In genomic region chr10:29746080-29746797, GRCh38 we compare ENCODE assay signal across 14 cellular contexts.
A peak's percentile ranks its signal among the peaks of the same experiment; 100 is the strongest.
DNase-seq lines count a peak whose midpoint lies in the region; ATAC-seq and TF ChIP-seq lines count a peak whose summit lies in the region.
"Had no signal": no experiment of that assay in that cellular context is flagged by ENCODE, and none has a peak within 500 bp of the region (broad histone marks: within the 10 kb centered on the region; RNA-seq: fewer than 3 reads in every experiment).

No MANE protein-coding gene starts in this region.

- no peak overlapping the region for H3K4me3 Mint-ChIP-seq in glutamatergic neuron (ENCODE audit: unreplicated experiment)
- H3K4me3 Mint-ChIP-seq: activated T-helper 17 cell treated with anti-CD3 and anti-CD28 coated beads, Interleukin-2, amount 50 U/mL, for 72 hours; CD4-positive, alpha-beta memory T cell; stimulated activated naive CD8-positive, alpha-beta T cell treated with anti-CD3 and anti-CD28 coated beads, Interleukin-15, amount 100 ng/mL, for 72 hours had no signal

- peaks cover 1% of the 10 kb centered on the region for H3K27me3 Mint-ChIP-seq in glutamatergic neuron (ENCODE audit: unreplicated experiment)
- H3K27me3 Mint-ChIP-seq: activated T-helper 17 cell treated with anti-CD3 and anti-CD28 coated beads, Interleukin-2, amount 50 U/mL, for 72 hours had no signal

- ATAC-seq in right lobe of liver, result peak; percentile 38 to 81 (median 58)
- no peak for ATAC-seq in GM21576 (IDR thresholded peaks at IDR 0.05; ENCODE audit: unreplicated experiment)
- ATAC-seq: activated T-helper 17 cell treated with anti-CD3 and anti-CD28 coated beads, Interleukin-2, amount 50 U/mL, for 72 hours; stimulated activated naive CD8-positive, alpha-beta T cell treated with anti-CD3 and anti-CD28 coated beads, Interleukin-15, amount 100 ng/mL, for 72 hours had no signal

- H3K4me1 Mint-ChIP-seq in glutamatergic neuron (ENCODE audit: low read depth, unreplicated experiment), result peaks cover 4% of the 10 kb centered on the region
- H3K4me1 Mint-ChIP-seq: activated T-helper 17 cell treated with anti-CD3 and anti-CD28 coated beads, Interleukin-2, amount 50 U/mL, for 72 hours; CD4-positive, alpha-beta memory T cell; stimulated activated naive CD8-positive, alpha-beta T cell treated with anti-CD3 and anti-CD28 coated beads, Interleukin-15, amount 100 ng/mL, for 72 hours had no signal

- no peak overlapping the region for H3K27ac ChIP-seq in right lobe of liver
- H3K27ac ChIP-seq in tibial artery, result peak overlapping the region; percentile 46 to 50

- H3K36me3 Mint-ChIP-seq in glutamatergic neuron (ENCODE audit: unreplicated experiment), result no peaks in the 10 kb centered on the region
- H3K36me3 Mint-ChIP-seq: CD4-positive, alpha-beta memory T cell had no signal

- TF ChIP-seq POLR2A in right lobe of liver (IDR thresholded peaks at IDR 0.05), result no peak

- no peaks in the 10 kb centered on the region for H3K9me3 Mint-ChIP-seq in glutamatergic neuron (ENCODE audit: unreplicated experiment)
- H3K9me3 Mint-ChIP-seq: activated T-helper 17 cell treated with anti-CD3 and anti-CD28 coated beads, Interleukin-2, amount 50 U/mL, for 72 hours; CD4-positive, alpha-beta memory T cell; stimulated activated naive CD8-positive, alpha-beta T cell treated with anti-CD3 and anti-CD28 coated beads, Interleukin-15, amount 100 ng/mL, for 72 hours had no signal

- peak; percentile 52 for DNase-seq in HT1080 (ENCODE audit: low read depth)
- DNase-seq in cardiac fibroblast (ENCODE audit: low read depth in 2 of 2), result peak; percentile 47 to 62
- DNase-seq in right lobe of liver, result no peak
- no peak for DNase-seq in tibial artery
- no peak for DNase-seq in SIG-M5 treated with dmso at 0.1 percent for 504 hours (lab: John Stamatoyannopoulos, UW; ENCODE audit: unreplicated experiment)
- no peak for DNase-seq in glutamatergic neuron
- DNase-seq: activated CD4-positive, alpha-beta T cell treated with anti-CD3 and anti-CD28 coated beads, Interleukin-2, amount 50 U/mL, for 48 hours; CD4-positive, alpha-beta memory T cell; NCI-H1417; NCI-H510A treated with DMSO at 0.1 percent for 48 hours; retina; stimulated activated naive CD8-positive, alpha-beta T cell treated with anti-CD3 and anti-CD28 coated beads, Interleukin-15, amount 100 ng/mL, for 72 hours had no signal

- no peaks in the 10 kb centered on the region for H3K27me3 ChIP-seq in right lobe of liver
- H3K27me3 ChIP-seq in tibial artery, result no peaks in the 10 kb centered on the region

- WGBS in right lobe of liver (ENCODE audit: insufficient coverage, low coverage, low lambda C conversion rate, missing lambda C conversion rate), result 62% methylated on average over 4 of the region's 5 CpGs

- H3K36me3 ChIP-seq in right lobe of liver (no peaks in the 10 kb centered on the region), tibial artery (no peaks in the 10 kb centered on the region)

- TF ChIP-seq CTCF in cardiac fibroblast (IDR thresholded peaks at IDR 0.05; ENCODE audit: low read depth, low read length), result no peak
- TF ChIP-seq CTCF in right lobe of liver (IDR thresholded peaks at IDR 0.05), result no peak
- no peak for TF ChIP-seq CTCF in tibial artery (IDR thresholded peaks at IDR 0.05)
- TF ChIP-seq CTCF in glutamatergic neuron (IDR thresholded peaks at IDR 0.05; ENCODE audit: partially characterized antibody, unreplicated experiment), result no peak

- H3K4me3 ChIP-seq in cardiac fibroblast (replicated peaks in 1 of 2; ENCODE audit: low read depth in 2 of 2, low read length in 2 of 2) (no peak overlapping the region), right lobe of liver (no peak overlapping the region), tibial artery (no peak overlapping the region)

- intact Hi-C loops in right lobe of liver (cut with DNase I), result no loop called here
- intact Hi-C loops in tibial artery (cut with DNase I; ENCODE audit: low total_unique reads), result no loop called here

- H3K4me1 ChIP-seq in right lobe of liver, result peaks cover 0 to 2% (median 0%) of the 10 kb centered on the region in 4 donors
- H3K4me1 ChIP-seq in tibial artery, result peaks cover 0 to 31% (median 16%) of the 10 kb centered on the region in 4 donors

- H3K9me3 ChIP-seq in right lobe of liver (no peaks in the 10 kb centered on the region), tibial artery (no peaks in the 10 kb centered on the region)

- no peak overlapping the region for H3K27ac Mint-ChIP-seq in glutamatergic neuron (ENCODE audit: unreplicated experiment)
- H3K27ac Mint-ChIP-seq: activated T-helper 17 cell treated with anti-CD3 and anti-CD28 coated beads, Interleukin-2, amount 50 U/mL, for 72 hours; CD4-positive, alpha-beta memory T cell; stimulated activated naive CD8-positive, alpha-beta T cell treated with anti-CD3 and anti-CD28 coated beads, Interleukin-15, amount 100 ng/mL, for 72 hours had no signal

Comparison
In these comparisons a context has a peak if more than half of its experiments do, and no peak if none do; other contexts are left out.
1. DNase-seq: peak in HT1080 (single experiment) and cardiac fibroblast (2 of 2); none in right lobe of liver (0 of 3), tibial artery (0 of 2), SIG-M5 treated with dmso at 0.1 percent for 504 hours (single experiment) and glutamatergic neuron (single experiment).
2. H3K27ac ChIP-seq: peak in tibial artery (2 of 2); none in right lobe of liver (0 of 3).